Comparison of ENCODE assay signal across 1 cellular context in genomic region chr4:143336828-143337599, GRCh38.
TF ChIP-seq lines count a peak whose summit lies in the region.

Gene GAB1, plus strand, starts transcription at chr4:143336876. Its CDS starts 313 bp downstream, at chr4:143337189.

TF ChIP-seq in GM12878, 131 proteins besides CTCF, POLR2A, EP300 and RAD21 (continued from another document and continues in another):
- TF ChIP-seq REST (IDR thresholded peaks at IDR 0.05; ENCODE audit: low read depth, low read length) = no peak
- TF ChIP-seq POLR2AphosphoS2 (IDR thresholded peaks at IDR 0.05; ENCODE audit: low read depth, low read length) = no peak
- no peak for TF ChIP-seq PKNOX1 (IDR thresholded peaks at IDR 0.05)
- no peak for TF ChIP-seq NFXL1 (IDR thresholded peaks at IDR 0.05; ENCODE audit: borderline replicate concordance)
- peak; percentile 67; the same call in 1 of the 2 replicates for TF ChIP-seq IKZF1 (conservative IDR thresholded peaks at IDR 0.05)
- TF ChIP-seq ZNF24 (IDR thresholded peaks at IDR 0.05) = 0 out of 2 replicates have a peak, but pooled peaks have one; percentile 24
- no peak for TF ChIP-seq ZBTB11 (CRISPR knock-in tag; IDR thresholded peaks at IDR 0.05)
- TF ChIP-seq CBFB (IDR thresholded peaks at IDR 0.05; ENCODE audit: low read depth) = no peak
- TF ChIP-seq RELB (IDR thresholded peaks at IDR 0.05; ENCODE audit: low read depth) = no peak
- peak; percentile 49; the same call in 1 of the 2 replicates for TF ChIP-seq TCF12 (IDR thresholded peaks at IDR 0.05; ENCODE audit: low read depth, low read length)
- no peak for TF ChIP-seq BRCA1 (IDR thresholded peaks at IDR 0.05; ENCODE audit: low read depth, low read length)
- TF ChIP-seq CHD1 (IDR thresholded peaks at IDR 0.05; ENCODE audit: low read depth, low read length) = no peak
- TF ChIP-seq NBN (IDR thresholded peaks at IDR 0.05) = 0 out of 2 replicates have a peak, but pooled peaks have one; percentile 36
- TF ChIP-seq PAX5 (IDR thresholded peaks at IDR 0.05; ENCODE audit: borderline replicate concordance, low read depth, low read length) = no peak; the same call in 1 of the 2 replicates
- TF ChIP-seq GATAD2B (conservative IDR thresholded peaks at IDR 0.05; ENCODE audit: low read depth) = peak; percentile 64; the same call in 1 of the 2 replicates
- no peak for TF ChIP-seq ASH2L (IDR thresholded peaks at IDR 0.05; ENCODE audit: borderline replicate concordance, low read depth)
- TF ChIP-seq EZH2 (IDR thresholded peaks at IDR 0.05; ENCODE audit: borderline replicate concordance, control insufficient read depth, low read depth, low read length) = no peak
- TF ChIP-seq BCL3 (IDR thresholded peaks at IDR 0.05; ENCODE audit: borderline replicate concordance, insufficient read depth, low read depth, low read length, poor library complexity, severe bottlenecking) = peak; percentile 36
- no peak for TF ChIP-seq FOS (IDR thresholded peaks at IDR 0.05; ENCODE audit: borderline replicate concordance, extremely low read depth, insufficient read length)
- TF ChIP-seq ZNF217 (IDR thresholded peaks at IDR 0.05) = peak; percentile 81
- no peak for TF ChIP-seq SMAD1 (IDR thresholded peaks at IDR 0.05; ENCODE audit: low read depth, partially characterized antibody)
- peak; percentile 53; the same call in 1 of the 2 replicates for TF ChIP-seq BACH1 (IDR thresholded peaks at IDR 0.05; ENCODE audit: borderline replicate concordance)
- no peak for TF ChIP-seq POLR2AphosphoS5 (IDR thresholded peaks at IDR 0.05; ENCODE audit: low read length)
- no peak for TF ChIP-seq MYC (IDR thresholded peaks at IDR 0.05; ENCODE audit: insufficient read depth, insufficient read length, insufficient replicate concordance, low read length, severe bottlenecking)
- TF ChIP-seq E2F4 (IDR thresholded peaks at IDR 0.05; ENCODE audit: low read depth, low read length) = no peak
- no peak for TF ChIP-seq FOXK2 (IDR thresholded peaks at IDR 0.05)
- no peak for TF ChIP-seq ZSCAN29 (IDR thresholded peaks at IDR 0.05)
- no peak for TF ChIP-seq RCOR1 (conservative IDR thresholded peaks at IDR 0.05; ENCODE audit: low read depth, low read length)
- TF ChIP-seq NKRF (conservative IDR thresholded peaks at IDR 0.05) = peak; percentile 53; the same call in 1 of the 2 replicates
- TF ChIP-seq SMAD5 (IDR thresholded peaks at IDR 0.05; ENCODE audit: low read depth) = no peak
- 0 out of 2 replicates have a peak, but pooled peaks have one; percentile 37 for TF ChIP-seq ZNF207 (IDR thresholded peaks at IDR 0.05; ENCODE audit: borderline replicate concordance)
- TF ChIP-seq SP1 (IDR thresholded peaks at IDR 0.05; ENCODE audit: low read depth, low read length) = no peak
- TF ChIP-seq SMARCA5 (IDR thresholded peaks at IDR 0.05) = peak; percentile 47; the same call in 1 of the 2 replicates
- TF ChIP-seq MEF2B (IDR thresholded peaks at IDR 0.05; ENCODE audit: partially characterized antibody, poor library complexity, severe bottlenecking) = peak; percentile 80
- TF ChIP-seq ESRRA (IDR thresholded peaks at IDR 0.05; ENCODE audit: low read length) = no peak
- peak; percentile 28; the same call in 1 of the 2 replicates for TF ChIP-seq CREM (IDR thresholded peaks at IDR 0.05; ENCODE audit: low read depth)
- no peak for TF ChIP-seq MXI1 (IDR thresholded peaks at IDR 0.05; ENCODE audit: low read depth, low read length)
- TF ChIP-seq YY1 (IDR thresholded peaks at IDR 0.05; ENCODE audit: low read depth, low read length) = peak; percentile 13; the same call in 1 of the 2 replicates
- no peak for TF ChIP-seq SUZ12 (IDR thresholded peaks at IDR 0.05; ENCODE audit: unreplicated experiment)
- no peak; the same call in 1 of the 2 replicates for TF ChIP-seq NR2F1 (conservative IDR thresholded peaks at IDR 0.05)
- peak; percentile 51; the same call in 1 of the 2 replicates for TF ChIP-seq RB1 (IDR thresholded peaks at IDR 0.05; ENCODE audit: borderline replicate concordance)
- no peak for TF ChIP-seq TCF3 (IDR thresholded peaks at IDR 0.05; ENCODE audit: borderline replicate concordance, insufficient read depth, low read depth, low read length)
- no peak for TF ChIP-seq CHD2 (IDR thresholded peaks at IDR 0.05; ENCODE audit: borderline replicate concordance, low read depth, low read length)
- no peak; a peak in 1 of 4 replicates for TF ChIP-seq BHLHE40 (IDR thresholded peaks at IDR 0.05; ENCODE audit: borderline replicate concordance in 1 of 2, low read depth in 2 of 2, low read length in 1 of 2)
- TF ChIP-seq ZNF687 (IDR thresholded peaks at IDR 0.05) = peak; percentile 30; the same call in 1 of the 2 replicates
- TF ChIP-seq CHD4 (IDR thresholded peaks at IDR 0.05) = no peak
- peak; percentile 93 for TF ChIP-seq LARP7 (IDR thresholded peaks at IDR 0.05)
- peak; percentile 40; the same call in 1 of the 2 replicates for TF ChIP-seq TAF1 (IDR thresholded peaks at IDR 0.05; ENCODE audit: borderline replicate concordance, low read depth, low read length)
